1 cellular context compared by ENCODE assay signal in the genomic region with DNA sequence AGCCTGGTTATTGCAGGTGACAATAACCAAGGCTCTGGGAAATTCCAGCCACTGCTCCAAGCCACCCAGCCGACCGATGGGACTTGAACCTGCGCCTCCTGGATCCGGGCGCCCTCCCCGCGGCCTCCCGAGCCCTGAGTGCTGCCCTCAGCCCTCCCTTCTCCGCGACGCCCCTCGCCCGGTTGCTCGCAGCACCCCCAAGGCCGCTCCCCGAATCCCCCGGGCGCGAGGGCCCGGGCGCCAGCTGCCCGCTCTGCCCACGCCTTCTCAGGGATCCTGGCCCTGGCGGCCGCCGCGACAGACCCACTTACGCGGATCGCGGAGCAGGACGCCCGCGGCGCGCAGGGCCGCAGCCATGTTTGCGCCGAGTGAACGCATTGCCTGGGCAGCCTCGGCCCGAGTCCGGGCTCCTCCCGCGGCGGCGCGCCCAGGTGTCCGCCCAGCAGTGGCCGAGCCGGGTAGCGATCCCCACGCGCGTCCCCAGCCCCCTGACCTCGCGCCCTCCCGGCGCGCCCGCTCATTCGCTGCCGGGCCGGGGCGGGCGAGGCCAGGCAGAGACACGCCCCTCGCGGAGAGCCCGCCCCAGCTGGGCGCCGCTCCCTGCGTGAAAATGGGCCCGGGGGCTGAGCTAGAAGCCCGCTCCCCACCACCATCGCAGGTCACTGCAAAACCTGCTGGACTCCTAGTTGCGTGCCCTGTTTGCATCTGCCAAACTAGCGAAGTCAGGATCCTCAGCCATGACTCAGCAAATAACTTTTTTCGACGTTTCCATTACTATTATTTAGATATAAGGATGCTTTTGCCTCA.
TF ChIP-seq lines count a peak whose summit lies in the region.

A gene with protein sequence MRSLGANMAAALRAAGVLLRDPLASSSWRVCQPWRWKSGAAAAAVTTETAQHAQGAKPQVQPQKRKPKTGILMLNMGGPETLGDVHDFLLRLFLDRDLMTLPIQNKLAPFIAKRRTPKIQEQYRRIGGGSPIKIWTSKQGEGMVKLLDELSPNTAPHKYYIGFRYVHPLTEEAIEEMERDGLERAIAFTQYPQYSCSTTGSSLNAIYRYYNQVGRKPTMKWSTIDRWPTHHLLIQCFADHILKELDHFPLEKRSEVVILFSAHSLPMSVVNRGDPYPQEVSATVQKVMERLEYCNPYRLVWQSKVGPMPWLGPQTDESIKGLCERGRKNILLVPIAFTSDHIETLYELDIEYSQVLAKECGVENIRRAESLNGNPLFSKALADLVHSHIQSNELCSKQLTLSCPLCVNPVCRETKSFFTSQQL (minus strand): TSS at position 460 of the 807 bp plus-strand sequence. CDS start 82 bp downstream, at position 378.

TF ChIP-seq in K562, 482 proteins besides CTCF, POLR2A, EP300 and RAD21 (continued from another document and continues in another):
- TF ChIP-seq, protein P1, sequence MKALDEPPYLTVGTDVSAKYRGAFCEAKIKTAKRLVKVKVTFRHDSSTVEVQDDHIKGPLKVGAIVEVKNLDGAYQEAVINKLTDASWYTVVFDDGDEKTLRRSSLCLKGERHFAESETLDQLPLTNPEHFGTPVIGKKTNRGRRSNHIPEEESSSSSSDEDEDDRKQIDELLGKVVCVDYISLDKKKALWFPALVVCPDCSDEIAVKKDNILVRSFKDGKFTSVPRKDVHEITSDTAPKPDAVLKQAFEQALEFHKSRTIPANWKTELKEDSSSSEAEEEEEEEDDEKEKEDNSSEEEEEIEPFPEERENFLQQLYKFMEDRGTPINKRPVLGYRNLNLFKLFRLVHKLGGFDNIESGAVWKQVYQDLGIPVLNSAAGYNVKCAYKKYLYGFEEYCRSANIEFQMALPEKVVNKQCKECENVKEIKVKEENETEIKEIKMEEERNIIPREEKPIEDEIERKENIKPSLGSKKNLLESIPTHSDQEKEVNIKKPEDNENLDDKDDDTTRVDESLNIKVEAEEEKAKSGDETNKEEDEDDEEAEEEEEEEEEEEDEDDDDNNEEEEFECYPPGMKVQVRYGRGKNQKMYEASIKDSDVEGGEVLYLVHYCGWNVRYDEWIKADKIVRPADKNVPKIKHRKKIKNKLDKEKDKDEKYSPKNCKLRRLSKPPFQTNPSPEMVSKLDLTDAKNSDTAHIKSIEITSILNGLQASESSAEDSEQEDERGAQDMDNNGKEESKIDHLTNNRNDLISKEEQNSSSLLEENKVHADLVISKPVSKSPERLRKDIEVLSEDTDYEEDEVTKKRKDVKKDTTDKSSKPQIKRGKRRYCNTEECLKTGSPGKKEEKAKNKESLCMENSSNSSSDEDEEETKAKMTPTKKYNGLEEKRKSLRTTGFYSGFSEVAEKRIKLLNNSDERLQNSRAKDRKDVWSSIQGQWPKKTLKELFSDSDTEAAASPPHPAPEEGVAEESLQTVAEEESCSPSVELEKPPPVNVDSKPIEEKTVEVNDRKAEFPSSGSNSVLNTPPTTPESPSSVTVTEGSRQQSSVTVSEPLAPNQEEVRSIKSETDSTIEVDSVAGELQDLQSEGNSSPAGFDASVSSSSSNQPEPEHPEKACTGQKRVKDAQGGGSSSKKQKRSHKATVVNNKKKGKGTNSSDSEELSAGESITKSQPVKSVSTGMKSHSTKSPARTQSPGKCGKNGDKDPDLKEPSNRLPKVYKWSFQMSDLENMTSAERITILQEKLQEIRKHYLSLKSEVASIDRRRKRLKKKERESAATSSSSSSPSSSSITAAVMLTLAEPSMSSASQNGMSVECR (CRISPR knock-in tag; IDR thresholded peaks at IDR 0.05) = peak; percentile 28; the same call in 1 of the 2 replicates
- TF ChIP-seq TAF1 (IDR thresholded peaks at IDR 0.05; ENCODE audit: control insufficient read depth, extremely low read depth, insufficient read depth, low read length, severe bottlenecking) = peak; percentile 61
- TF ChIP-seq ZNF778 (CRISPR knock-in tag; IDR thresholded peaks at IDR 0.05) = no peak
- TF ChIP-seq, protein P2, sequence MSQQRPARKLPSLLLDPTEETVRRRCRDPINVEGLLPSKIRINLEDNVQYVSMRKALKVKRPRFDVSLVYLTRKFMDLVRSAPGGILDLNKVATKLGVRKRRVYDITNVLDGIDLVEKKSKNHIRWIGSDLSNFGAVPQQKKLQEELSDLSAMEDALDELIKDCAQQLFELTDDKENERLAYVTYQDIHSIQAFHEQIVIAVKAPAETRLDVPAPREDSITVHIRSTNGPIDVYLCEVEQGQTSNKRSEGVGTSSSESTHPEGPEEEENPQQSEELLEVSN (IDR thresholded peaks at IDR 0.05; ENCODE audit: borderline replicate concordance in 1 of 2, extremely low read depth in 1 of 2, insufficient read depth in 1 of 2, insufficient read length in 1 of 2, low read depth in 1 of 2, low read length in 1 of 2, poor library complexity in 1 of 2, severe bottlenecking in 1 of 2) = peak in 1 of 2 experiments; percentile 64
- no peak for TF ChIP-seq KLF6 (CRISPR knock-in tag; IDR thresholded peaks at IDR 0.05; ENCODE audit: borderline replicate concordance)
- TF ChIP-seq EGR1 (conservative IDR thresholded peaks at IDR 0.05) = 0 out of 2 replicates have a peak, but pooled peaks have one; percentile 23
- TF ChIP-seq GABPB1 (CRISPR knock-in tag; IDR thresholded peaks at IDR 0.05) = no peak
- TF ChIP-seq TBP (optimal IDR thresholded peaks at IDR 0.05; ENCODE audit: low read depth, low read length) = peak; percentile 62
- TF ChIP-seq POLR2AphosphoS5 (IDR thresholded peaks at IDR 0.05; ENCODE audit: control insufficient read depth, insufficient read depth, low read depth, low read length) = peak; percentile 31; the same call in 1 of the 2 replicates
- TF ChIP-seq, protein P3, sequence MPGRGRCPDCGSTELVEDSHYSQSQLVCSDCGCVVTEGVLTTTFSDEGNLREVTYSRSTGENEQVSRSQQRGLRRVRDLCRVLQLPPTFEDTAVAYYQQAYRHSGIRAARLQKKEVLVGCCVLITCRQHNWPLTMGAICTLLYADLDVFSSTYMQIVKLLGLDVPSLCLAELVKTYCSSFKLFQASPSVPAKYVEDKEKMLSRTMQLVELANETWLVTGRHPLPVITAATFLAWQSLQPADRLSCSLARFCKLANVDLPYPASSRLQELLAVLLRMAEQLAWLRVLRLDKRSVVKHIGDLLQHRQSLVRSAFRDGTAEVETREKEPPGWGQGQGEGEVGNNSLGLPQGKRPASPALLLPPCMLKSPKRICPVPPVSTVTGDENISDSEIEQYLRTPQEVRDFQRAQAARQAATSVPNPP (IDR thresholded peaks at IDR 0.05; ENCODE audit: borderline replicate concordance, insufficient read depth, insufficient read length) = no peak
- TF ChIP-seq ZC3H4 (CRISPR knock-in tag; IDR thresholded peaks at IDR 0.05; ENCODE audit: borderline replicate concordance) = no peak
- TF ChIP-seq NONO (IDR thresholded peaks at IDR 0.05; ENCODE audit: low read depth in 2 of 2, low read length in 1 of 2) = peak; percentile 48 to 70; a peak in 2 of 4 replicates
- no peak for TF ChIP-seq NR2C1 (IDR thresholded peaks at IDR 0.05)
- no peak for TF ChIP-seq NR2C1 (tag; IDR thresholded peaks at IDR 0.05)
- TF ChIP-seq, protein P4, sequence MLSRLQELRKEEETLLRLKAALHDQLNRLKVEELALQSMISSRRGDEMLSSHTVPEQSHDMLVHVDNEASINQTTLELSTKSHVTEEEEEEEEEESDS (CRISPR knock-in tag; IDR thresholded peaks at IDR 0.05) = no peak
- TF ChIP-seq, protein P5, sequence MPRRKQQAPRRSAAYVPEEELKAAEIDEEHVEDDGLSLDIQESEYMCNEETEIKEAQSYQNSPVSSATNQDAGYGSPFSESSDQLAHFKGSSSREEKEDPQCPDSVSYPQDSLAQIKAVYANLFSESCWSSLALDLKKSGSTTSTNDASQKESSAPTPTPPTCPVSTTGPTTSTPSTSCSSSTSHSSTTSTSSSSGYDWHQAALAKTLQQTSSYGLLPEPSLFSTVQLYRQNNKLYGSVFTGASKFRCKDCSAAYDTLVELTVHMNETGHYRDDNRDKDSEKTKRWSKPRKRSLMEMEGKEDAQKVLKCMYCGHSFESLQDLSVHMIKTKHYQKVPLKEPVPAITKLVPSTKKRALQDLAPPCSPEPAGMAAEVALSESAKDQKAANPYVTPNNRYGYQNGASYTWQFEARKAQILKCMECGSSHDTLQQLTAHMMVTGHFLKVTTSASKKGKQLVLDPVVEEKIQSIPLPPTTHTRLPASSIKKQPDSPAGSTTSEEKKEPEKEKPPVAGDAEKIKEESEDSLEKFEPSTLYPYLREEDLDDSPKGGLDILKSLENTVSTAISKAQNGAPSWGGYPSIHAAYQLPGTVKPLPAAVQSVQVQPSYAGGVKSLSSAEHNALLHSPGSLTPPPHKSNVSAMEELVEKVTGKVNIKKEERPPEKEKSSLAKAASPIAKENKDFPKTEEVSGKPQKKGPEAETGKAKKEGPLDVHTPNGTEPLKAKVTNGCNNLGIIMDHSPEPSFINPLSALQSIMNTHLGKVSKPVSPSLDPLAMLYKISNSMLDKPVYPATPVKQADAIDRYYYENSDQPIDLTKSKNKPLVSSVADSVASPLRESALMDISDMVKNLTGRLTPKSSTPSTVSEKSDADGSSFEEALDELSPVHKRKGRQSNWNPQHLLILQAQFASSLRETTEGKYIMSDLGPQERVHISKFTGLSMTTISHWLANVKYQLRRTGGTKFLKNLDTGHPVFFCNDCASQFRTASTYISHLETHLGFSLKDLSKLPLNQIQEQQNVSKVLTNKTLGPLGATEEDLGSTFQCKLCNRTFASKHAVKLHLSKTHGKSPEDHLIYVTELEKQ (CRISPR knock-in tag; IDR thresholded peaks at IDR 0.05) = no peak
- TF ChIP-seq, protein P6, sequence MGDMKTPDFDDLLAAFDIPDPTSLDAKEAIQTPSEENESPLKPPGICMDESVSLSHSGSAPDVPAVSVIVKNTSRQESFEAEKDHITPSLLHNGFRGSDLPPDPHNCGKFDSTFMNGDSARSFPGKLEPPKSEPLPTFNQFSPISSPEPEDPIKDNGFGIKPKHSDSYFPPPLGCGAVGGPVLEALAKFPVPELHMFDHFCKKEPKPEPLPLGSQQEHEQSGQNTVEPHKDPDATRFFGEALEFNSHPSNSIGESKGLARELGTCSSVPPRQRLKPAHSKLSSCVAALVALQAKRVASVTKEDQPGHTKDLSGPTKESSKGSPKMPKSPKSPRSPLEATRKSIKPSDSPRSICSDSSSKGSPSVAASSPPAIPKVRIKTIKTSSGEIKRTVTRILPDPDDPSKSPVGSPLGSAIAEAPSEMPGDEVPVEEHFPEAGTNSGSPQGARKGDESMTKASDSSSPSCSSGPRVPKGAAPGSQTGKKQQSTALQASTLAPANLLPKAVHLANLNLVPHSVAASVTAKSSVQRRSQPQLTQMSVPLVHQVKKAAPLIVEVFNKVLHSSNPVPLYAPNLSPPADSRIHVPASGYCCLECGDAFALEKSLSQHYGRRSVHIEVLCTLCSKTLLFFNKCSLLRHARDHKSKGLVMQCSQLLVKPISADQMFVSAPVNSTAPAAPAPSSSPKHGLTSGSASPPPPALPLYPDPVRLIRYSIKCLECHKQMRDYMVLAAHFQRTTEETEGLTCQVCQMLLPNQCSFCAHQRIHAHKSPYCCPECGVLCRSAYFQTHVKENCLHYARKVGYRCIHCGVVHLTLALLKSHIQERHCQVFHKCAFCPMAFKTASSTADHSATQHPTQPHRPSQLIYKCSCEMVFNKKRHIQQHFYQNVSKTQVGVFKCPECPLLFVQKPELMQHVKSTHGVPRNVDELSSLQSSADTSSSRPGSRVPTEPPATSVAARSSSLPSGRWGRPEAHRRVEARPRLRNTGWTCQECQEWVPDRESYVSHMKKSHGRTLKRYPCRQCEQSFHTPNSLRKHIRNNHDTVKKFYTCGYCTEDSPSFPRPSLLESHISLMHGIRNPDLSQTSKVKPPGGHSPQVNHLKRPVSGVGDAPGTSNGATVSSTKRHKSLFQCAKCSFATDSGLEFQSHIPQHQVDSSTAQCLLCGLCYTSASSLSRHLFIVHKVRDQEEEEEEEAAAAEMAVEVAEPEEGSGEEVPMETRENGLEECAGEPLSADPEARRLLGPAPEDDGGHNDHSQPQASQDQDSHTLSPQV (IDR thresholded peaks at IDR 0.05) = peak; percentile 57
- peak; percentile 62; the same call in 1 of the 2 replicates for TF ChIP-seq HNRNPL (IDR thresholded peaks at IDR 0.05; ENCODE audit: low read depth, low read length)
- no peak for TF ChIP-seq ZNF436 (CRISPR knock-in tag; IDR thresholded peaks at IDR 0.05)
- TF ChIP-seq, protein P7, sequence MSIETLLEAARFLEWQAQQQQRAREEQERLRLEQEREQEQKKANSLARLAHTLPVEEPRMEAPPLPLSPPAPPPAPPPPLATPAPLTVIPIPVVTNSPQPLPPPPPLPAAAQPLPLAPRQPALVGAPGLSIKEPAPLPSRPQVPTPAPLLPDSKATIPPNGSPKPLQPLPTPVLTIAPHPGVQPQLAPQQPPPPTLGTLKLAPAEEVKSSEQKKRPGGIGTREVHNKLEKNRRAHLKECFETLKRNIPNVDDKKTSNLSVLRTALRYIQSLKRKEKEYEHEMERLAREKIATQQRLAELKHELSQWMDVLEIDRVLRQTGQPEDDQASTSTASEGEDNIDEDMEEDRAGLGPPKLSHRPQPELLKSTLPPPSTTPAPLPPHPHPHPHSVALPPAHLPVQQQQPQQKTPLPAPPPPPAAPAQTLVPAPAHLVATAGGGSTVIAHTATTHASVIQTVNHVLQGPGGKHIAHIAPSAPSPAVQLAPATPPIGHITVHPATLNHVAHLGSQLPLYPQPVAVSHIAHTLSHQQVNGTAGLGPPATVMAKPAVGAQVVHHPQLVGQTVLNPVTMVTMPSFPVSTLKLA (conservative IDR thresholded peaks at IDR 0.05) = peak in 1 of 2 experiments; percentile 23; a peak in 1 of 4 replicates
- no peak for TF ChIP-seq ZNF324 (CRISPR knock-in tag; IDR thresholded peaks at IDR 0.05)
- no peak for TF ChIP-seq ETV5 (CRISPR knock-in tag; IDR thresholded peaks at IDR 0.05; ENCODE audit: low read depth)
- TF ChIP-seq TCF3 (CRISPR knock-in tag; IDR thresholded peaks at IDR 0.05) = no peak
- TF ChIP-seq C11orf30 (IDR thresholded peaks at IDR 0.05; ENCODE audit: low read depth) = peak; percentile 94
- TF ChIP-seq DNMT1 (IDR thresholded peaks at IDR 0.05) = no peak
- no peak for TF ChIP-seq ZNF263 (CRISPR knock-in tag; IDR thresholded peaks at IDR 0.05; ENCODE audit: borderline replicate concordance)
- TF ChIP-seq, protein P8, sequence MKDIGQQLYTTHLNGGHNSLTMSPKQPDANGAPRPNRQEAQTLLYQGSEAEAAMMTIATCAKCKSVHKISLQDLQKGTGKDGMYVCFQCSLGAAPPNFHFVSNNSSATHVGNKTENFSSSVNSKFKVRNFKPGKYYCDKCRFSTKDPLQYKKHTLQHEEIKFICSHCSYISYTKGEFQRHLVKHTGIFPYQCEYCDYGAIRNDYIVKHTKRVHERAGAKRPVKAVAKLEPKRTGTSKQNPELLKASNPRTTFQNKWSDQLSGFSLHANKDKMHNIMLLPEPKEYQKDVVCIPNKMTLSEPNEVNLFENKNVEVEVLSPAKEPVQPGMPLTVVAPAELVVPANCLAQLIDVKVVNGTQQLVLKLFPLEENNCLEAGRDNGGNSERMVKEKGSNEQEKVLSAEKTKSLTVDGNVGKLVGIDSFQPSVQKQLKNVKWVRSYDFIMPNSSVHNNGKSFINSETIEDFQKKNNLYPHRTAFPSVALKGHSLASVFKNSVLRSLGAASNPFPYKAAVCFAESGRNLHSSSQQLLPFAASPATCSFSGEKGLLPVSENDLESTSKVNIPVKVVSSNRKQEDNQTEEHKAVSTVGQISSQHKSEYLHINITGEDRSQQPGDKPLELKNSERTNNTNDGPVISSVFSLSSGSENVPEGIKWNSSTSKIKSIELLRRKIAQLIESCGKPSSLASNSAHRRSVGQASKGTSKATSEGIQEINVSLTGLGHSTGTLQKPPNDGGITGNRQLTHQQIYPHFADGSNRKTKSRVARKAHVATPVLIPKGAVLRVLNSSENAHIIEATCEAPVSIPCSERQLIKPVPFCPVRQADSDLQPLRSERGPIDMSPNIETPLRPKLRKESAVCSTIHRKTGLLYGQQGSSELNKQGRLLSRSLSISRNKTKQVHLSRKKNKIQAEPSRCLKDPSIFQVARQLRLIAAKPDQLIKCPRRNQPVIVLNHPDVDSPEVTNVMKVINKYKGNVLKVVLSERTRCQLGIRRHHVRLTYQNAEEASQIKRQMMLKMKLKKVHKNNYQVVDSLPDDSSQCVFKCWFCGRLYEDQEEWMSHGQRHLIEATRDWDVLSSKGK (CRISPR knock-in tag; IDR thresholded peaks at IDR 0.05) = no peak
